In the genomic region with DNA sequence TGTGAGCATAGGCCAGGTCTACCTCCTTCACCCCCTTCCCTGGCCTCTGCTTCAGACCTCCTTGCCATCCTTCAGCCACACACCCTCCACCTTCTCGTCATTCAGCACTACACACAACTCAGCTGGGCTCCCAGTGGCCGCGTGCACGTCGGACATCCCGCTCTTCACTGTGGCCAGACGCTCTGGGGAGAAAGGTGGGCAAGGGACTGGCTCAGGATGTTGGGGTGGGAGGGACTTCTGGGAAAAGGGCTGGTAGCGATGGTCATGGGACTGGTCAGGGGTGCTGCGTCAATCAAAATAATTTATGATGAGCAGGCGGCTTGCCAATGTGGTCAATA, we compare ENCODE assay signal across 31 cellular contexts. TPM values are rescaled to one million over a fixed set of nuclear protein-coding genes. Genes with fewer than 3 reads are reported as not detected.
DNase-seq lines count a peak whose midpoint lies in the region; ATAC-seq, FAIRE-seq and TF ChIP-seq lines count a peak whose summit lies in the region.
"Had no signal": no experiment of that assay in that cellular context is flagged by ENCODE, and none has a peak within 500 bp of the region (broad histone marks: within the 10 kb centered on the region; RNA-seq: fewer than 3 reads in every experiment).

No MANE protein-coding gene starts in this region.

- H3K36me3 ChIP-seq in K562 (ENCODE audit: control insufficient read depth, insufficient read depth, low read length) (no peaks in the 10 kb centered on the region), H1 (ENCODE audit: control insufficient read depth in 2 of 4, insufficient read depth in 4 of 4, low read length in 3 of 4) (no peaks in the 10 kb centered on the region), adrenal gland (replicated peaks in 1 of 2) (no peaks in the 10 kb centered on the region), MG63 (no peaks in the 10 kb centered on the region)
- H3K36me3 ChIP-seq: BE2C, BLaER1 had no signal

- H4K20me1 ChIP-seq in K562 (replicated peaks; ENCODE audit: control insufficient read depth, insufficient read depth, low read length) (peaks cover 4% of the 10 kb centered on the region; the same call in 1 of the 2 replicates), H1 (replicated peaks in 1 of 2; ENCODE audit: control insufficient read depth in 1 of 2, insufficient read depth in 2 of 2, low read length in 2 of 2) (no peaks in the 10 kb centered on the region)
- H4K20me1 ChIP-seq: BLaER1 had no signal

- peak overlapping the region; percentile 69 for H4K8ac ChIP-seq in H1 (ENCODE audit: extremely low read depth, insufficient read depth, low read length)

- H2AFZ ChIP-seq in K562 (ENCODE audit: low read depth, low read length) (no peak overlapping the region), H1 (ENCODE audit: low read length) (no peak overlapping the region)

- H3K4me2 ChIP-seq in K562 (ENCODE audit: insufficient read depth, low read length), result no peak overlapping the region
- no peak overlapping the region for H3K4me2 ChIP-seq in H1 (ENCODE audit: insufficient read depth in 1 of 2, low read depth in 2 of 2, low read length in 2 of 2)
- H3K4me2 ChIP-seq: BLaER1 had no signal

- intact Hi-C loops in K562 (cut with micrococcal nuclease) (no loop called here), adrenal gland (cut with DNase I) (no loop called here)

- H3K27ac ChIP-seq in K562 (ENCODE audit: extremely low read depth, low read depth, low read length) (no peak overlapping the region), H1 (ENCODE audit: low read depth, low read length) (no peak overlapping the region), adrenal gland (no peak overlapping the region)
- H3K27ac ChIP-seq: BLaER1 had no signal

- H3K79me2 ChIP-seq in K562 (ENCODE audit: control insufficient read depth, insufficient read depth, low read length) (no peaks in the 10 kb centered on the region), H1 (ENCODE audit: control insufficient read depth in 1 of 2, insufficient read depth in 2 of 2, low read length in 2 of 2) (no peaks in the 10 kb centered on the region)

- H4K5ac ChIP-seq in H1 (ENCODE audit: insufficient read length, low read depth, low read length), result no peak overlapping the region

- 2% methylated on average over 10 of the region's 10 CpGs for WGBS in K562 (ENCODE audit: insufficient coverage, low coverage, missing lambda C conversion rate)
- 82% methylated on average over 8 of the region's 10 CpGs; no CpG with 5 or more reads in 1 of the 2 experiments for WGBS in H1 (ENCODE audit: extremely low coverage in 1 of 2, insufficient coverage in 1 of 2, insufficient read length in 1 of 2, insufficient replicate concordance in 2 of 2, low coverage in 1 of 2, low lambda C conversion rate in 2 of 2, missing lambda C conversion rate in 1 of 2), 2 experiments
- WGBS in adrenal gland, 4 donors, result 82 to 96% (median 89%) methylated on average over 10 of the region's 10 CpGs

- H3K4ac ChIP-seq in H1 (replicated peaks; ENCODE audit: insufficient read length, low read depth, low read length), result no peak overlapping the region

- no peak overlapping the region for H3K18ac ChIP-seq in H1 (ENCODE audit: extremely low read depth, low read length)

- H3K56ac ChIP-seq in H1 (replicated peaks; ENCODE audit: insufficient read length, low read depth, low read length), result no peak overlapping the region

- H2BK15ac ChIP-seq in H1 (ENCODE audit: low read length), result no peak overlapping the region

- peaks cover 13 to 79% of the 10 kb centered on the region in 2 experiments for H3K27me3 ChIP-seq in K562 (ENCODE audit: control insufficient read depth in 2 of 2, insufficient read depth in 2 of 2, low read length in 2 of 2)
- peaks cover 0 to 7% (median 0%) of the 10 kb centered on the region in 4 experiments; a peak in 2 of 7 replicates for H3K27me3 ChIP-seq in H1 (replicated peaks in 1 of 4; ENCODE audit: control insufficient read depth in 3 of 4, extremely low read depth in 1 of 4, insufficient read depth in 3 of 4, low read length in 3 of 4)
- no peaks in the 10 kb centered on the region for H3K27me3 ChIP-seq in adrenal gland
- no peaks in the 10 kb centered on the region for H3K27me3 ChIP-seq in MG63
- H3K27me3 ChIP-seq: BE2C, BLaER1 had no signal

- TF ChIP-seq POLR2A in K562 (conservative IDR thresholded peaks at IDR 0.05), result no peak
- no peak for TF ChIP-seq POLR2A in H1 (IDR thresholded peaks at IDR 0.05; ENCODE audit: control extremely low read depth in 1 of 2, low read depth in 2 of 2, low read length in 2 of 2)
- TF ChIP-seq POLR2A in adrenal gland (IDR thresholded peaks at IDR 0.05), result no peak

- H3K9me3 ChIP-seq in K562 (replicated peaks; ENCODE audit: control insufficient read depth, insufficient read depth, low read depth, low read length) (no peaks in the 10 kb centered on the region), H1 (ENCODE audit: insufficient read depth in 2 of 2, low read depth in 1 of 2, low read length in 1 of 2) (no peaks in the 10 kb centered on the region), adrenal gland (replicated peaks in 1 of 3) (no peaks in the 10 kb centered on the region), MG63 (no peaks in the 10 kb centered on the region)
- H3K9me3 ChIP-seq: BE2C, BLaER1 had no signal

- no peak overlapping the region for H3K9ac ChIP-seq in K562 (ENCODE audit: insufficient read depth in 1 of 2, low read depth in 2 of 2, low read length in 2 of 2)
- H3K9ac ChIP-seq in H1 (replicated peaks in 1 of 4; ENCODE audit: extremely low read depth in 1 of 4, low read depth in 3 of 4, low read length in 3 of 4), result no peak overlapping the region
- H3K9ac ChIP-seq: BLaER1 had no signal

- TF ChIP-seq CTCF in K562 (IDR thresholded peaks at IDR 0.05 in 2 of 3, conservative IDR thresholded peaks at IDR 0.05 in 1 of 3; ENCODE audit: insufficient read depth in 2 of 3, low read depth in 1 of 3, low read length in 3 of 3), result no peak
- TF ChIP-seq CTCF in H1 (IDR thresholded peaks at IDR 0.05; ENCODE audit: control extremely low read depth in 1 of 3, insufficient read depth in 1 of 3, low read depth in 1 of 3, low read length in 3 of 3), result no peak
- TF ChIP-seq CTCF in adrenal gland (IDR thresholded peaks at IDR 0.05), result no peak

- H3K79me1 ChIP-seq in H1 (ENCODE audit: low read depth, low read length), result no peaks in the 10 kb centered on the region

- H3K14ac ChIP-seq in H1 (ENCODE audit: insufficient read length), result no peak overlapping the region

- no peak overlapping the region for H2BK120ac ChIP-seq in H1 (replicated peaks; ENCODE audit: low read depth, low read length)

- H3K4me1 ChIP-seq in K562 (replicated peaks in 1 of 2; ENCODE audit: control insufficient read depth in 2 of 2, insufficient read depth in 2 of 2, low read length in 2 of 2) (no peaks in the 10 kb centered on the region), H1 (replicated peaks in 1 of 4; ENCODE audit: control insufficient read depth in 3 of 4, insufficient read depth in 4 of 4, low read length in 3 of 4) (no peaks in the 10 kb centered on the region), adrenal gland (replicated peaks in 1 of 2) (no peaks in the 10 kb centered on the region)
- H3K4me1 ChIP-seq: BE2C, BLaER1 had no signal

- ATAC-seq in K562, result no peak
- ATAC-seq: GM12878 had no signal

- H3K23ac ChIP-seq in H1 (ENCODE audit: insufficient read length), result no peak overlapping the region

- BruUV-seq in K562 (replicated peaks; lab: Mats Ljungman, UMichigan), result no TSS peak

- no peak overlapping the region for H2BK20ac ChIP-seq in H1 (ENCODE audit: low read length)

- H2BK12ac ChIP-seq in H1 (ENCODE audit: low read depth, low read length), result no peak overlapping the region

- CTCF ChIA-PET in K562 (lab: Yijun Ruan, JAX; ENCODE audit: low intra/inter-chr PET ratio), result no interaction called here
- CTCF ChIA-PET in H1 (lab: Charles Lee; ENCODE audit: partially characterized antibody), result interaction anchor here (0.9 to 2.7 kb wide), 5 partner anchors 7 to 17 kb away, joined by 3 to 15 read pairs (median 4); partner anchors contain the start of gene IGSF22

- H3K23me2 ChIP-seq in H1 (ENCODE audit: low read depth, low read length), result peaks cover 2% of the 10 kb centered on the region; the same call in 1 of the 2 replicates

- H4K91ac ChIP-seq in H1 (replicated peaks; ENCODE audit: insufficient read length, low read length), result no peak overlapping the region

- in situ Hi-C loops in K562 (cut with MboI), result no loop called here

- TF ChIP-seq RAD21 in K562 (CRISPR knock-in tag; conservative IDR thresholded peaks at IDR 0.05 in 1 of 2, IDR thresholded peaks at IDR 0.05 in 1 of 2) (no peak), H1 (IDR thresholded peaks at IDR 0.05 in 1 of 2, conservative IDR thresholded peaks at IDR 0.05 in 1 of 2; ENCODE audit: low read depth in 2 of 2, low read length in 2 of 2) (no peak)

- POLR2A ChIA-PET in K562 (lab: Yijun Ruan, JAX), result no interaction called here
- POLR2A ChIA-PET in H1 (lab: Charles Lee; ENCODE audit: partially characterized antibody), result no interaction called here

- peaks cover 3% of the 10 kb centered on the region for H3K9me1 ChIP-seq in K562 (ENCODE audit: control insufficient read depth, insufficient read depth, low read length)

- no peak overlapping the region for H2AK5ac ChIP-seq in H1 (ENCODE audit: low read depth, low read length)

- DNase-seq in K562 (ENCODE audit: extremely low read depth in 1 of 4, low spot score in 3 of 4) (no peak), H1 (ENCODE audit: low read depth in 1 of 2, low spot score in 2 of 2) (no peak), NCI-H1105 treated with DMSO at 0.1 percent for 48 hours (lab: John Stamatoyannopoulos, UW) (no peak), adrenal gland (no peak), MG63 (no peak)
- DNase-seq: 8988T; ACHN; BE2C; C1 segment of cervical spinal cord; CD4-positive, alpha-beta memory T cell; CD4-positive, CD25-positive, alpha-beta regulatory T cell; CD8-positive, alpha-beta memory T cell; COR-L47; DMS 273 treated with DMSO at 0.1 percent for 48 hours; DMS153; DMS53; DMS79; DND-41; EL; GDM1 had no signal

- TF ChIP-seq EP300 in K562 (IDR thresholded peaks at IDR 0.05; ENCODE audit: low read length) (no peak), H1 (IDR thresholded peaks at IDR 0.05; ENCODE audit: borderline replicate concordance in 1 of 2, low read depth in 2 of 2, low read length in 2 of 2) (no peak)

- no peak overlapping the region for H2BK5ac ChIP-seq in H1 (ENCODE audit: low read depth, low read length)

- no peak overlapping the region for H3K4me3 ChIP-seq in K562
- H3K4me3 ChIP-seq in H1 (ENCODE audit: extremely low read depth in 1 of 4, insufficient read depth in 2 of 4, low read depth in 3 of 4, low read length in 4 of 4), result no peak overlapping the region
- H3K4me3 ChIP-seq in adrenal gland, result no peak overlapping the region
- H3K4me3 ChIP-seq in MG63, result no peak overlapping the region
- H3K4me3 ChIP-seq: BLaER1, GM12878 had no signal

- FAIRE-seq in K562 (lab: Jason Lieb, UNC) (no peak), H1 (lab: Jason Lieb, UNC) (no peak)
- FAIRE-seq: A204.1, GM12878, GM12892, GM18507, GM19239 had no signal

RNA-seq across cellular contexts. Expression of gene IGSF22, which starts 11.6 kb away (rescaled TPM):
- total RNA-seq in K562 (2011; cell fraction: chromatin; rRNA removed; ENCODE audit: low replicate concordance), result not detected in 2 replicates
- total RNA-seq in K562 (2011; cell fraction: nucleolus; rRNA removed), result not detected in 2 replicates
- total RNA-seq in K562 (2011; cell fraction: nucleoplasm; rRNA removed), result not detected in 2 replicates
- total RNA-seq in K562 (2014; rRNA removed) (not detected in 2 replicates), K562 (2014; rRNA removed; fragmentation: Illumina TruSeq; extraction: Trizol) (not detected in 2 replicates), K562 (2015; rRNA removed; fragmentation: Illumina TruSeq; extraction: Trizol) (not detected in 2 replicates), K562 (2021) (not detected in 2 replicates), adrenal gland (1 to 10 TPM in 3 of 8 donors, under 1 TPM in 2, not detected in 3; 0.10 to 2.0 (median 1.1) TPM)
- polyA plus RNA-seq in K562 (2011; rRNA removed) (not detected in 2 replicates), K562 (2014; fragmentation: Illumina TruSeq; extraction: Trizol) (not detected in 2 replicates), K562 (2014; fragmentation: Nextera tagmentation; extraction: Ambion mirVana) (not detected), K562 (2014; rRNA removed) (not detected in 2 replicates), H1 (2011; rRNA removed) (0.06 and 0.14 TPM in 2 replicates), adrenal gland (under 1 TPM; 0.27 to 0.97 (median 0.44) TPM)
- not detected in 2 replicates for polyA plus RNA-seq in K562 (2011; cell fraction: cytosol; rRNA removed)
- polyA plus RNA-seq in K562 (2011; cell fraction: nucleus; rRNA removed), result not detected in 2 replicates
- 0.33 TPM in 1 of 2 replicates, not detected in the other for polyA plus RNA-seq in K562 (2012)
- not detected in 2 replicates for polyA minus RNA-seq in K562 (2011; rRNA and poly(A)+ RNA removed)
- not detected in 2 replicates for polyA minus RNA-seq in K562 (2011; cell fraction: cytosol; rRNA and poly(A)+ RNA removed)
- polyA minus RNA-seq in K562 (2011; cell fraction: nucleus; rRNA and poly(A)+ RNA removed), result not detected in 2 replicates
- total RNA-seq in H1 (2021; fragmentation: NEBNext Ultra II Directional; extraction: Animal tissue kit (Norgen Biotek cat#: 25700)), result not detected in 2 replicates
- polyA plus RNA-seq in H1 (2011; cell fraction: cytosol; rRNA removed), result 0.09 TPM
- polyA plus RNA-seq in H1 (2011; cell fraction: nucleus; rRNA removed), result 0.24 TPM
- 0.05 to 0.61 TPM (median 0.11 TPM) in 3 of 4 replicates, not detected in the other for polyA plus RNA-seq in H1 (2012, experiment 1 of 2)
- 0.34 TPM for polyA plus RNA-seq in H1 (2012, experiment 2 of 2)
- polyA plus RNA-seq in H1 (2013, experiment 1 of 2), result 0.04 TPM
- polyA plus RNA-seq in H1 (2013, experiment 2 of 2), result 0.02 TPM
- polyA minus RNA-seq in H1 (2011; rRNA and poly(A)+ RNA removed), result 0.03 and 0.07 TPM in 2 replicates
- not detected for polyA minus RNA-seq in H1 (2011; cell fraction: cytosol; rRNA and poly(A)+ RNA removed)
- 1.1 TPM for polyA minus RNA-seq in H1 (2011; cell fraction: nucleus; rRNA and poly(A)+ RNA removed)
- not detected in 2 replicates for total RNA-seq in MG63 (2014; rRNA removed; shearing (Covaris generic); ENCODE audit: low replicate concordance)
- total RNA-seq: A673, Daoy, G401, GM12878 had no signal
- polyA plus RNA-seq: AG04450, CD14-positive monocyte had no signal

RNA-seq across cellular contexts. Expression of gene TMEM86A, which starts 15.8 kb away (rescaled TPM):
- total RNA-seq in K562 (2011; cell fraction: chromatin; rRNA removed; ENCODE audit: low replicate concordance), result 1.1 and 2.2 TPM in 2 replicates
- 2.1 and 3.0 TPM in 2 replicates for total RNA-seq in K562 (2011; cell fraction: nucleolus; rRNA removed)
- total RNA-seq in K562 (2011; cell fraction: nucleoplasm; rRNA removed), result 2.1 and 2.3 TPM in 2 replicates
- total RNA-seq in K562 (2014; rRNA removed) (0.45 and 1.0 TPM in 2 replicates), K562 (2014; rRNA removed; fragmentation: Illumina TruSeq; extraction: Trizol) (0.22 and 0.25 TPM in 2 replicates), K562 (2015; rRNA removed; fragmentation: Illumina TruSeq; extraction: Trizol) (0.11 and 0.22 TPM in 2 replicates), K562 (2021) (0.74 and 1.3 TPM in 2 replicates), adrenal gland (10 to 100 TPM in 2 of 8 donors, 1 to 10 TPM in 6; 3.7 to 15.8 (median 8.8) TPM)
- polyA plus RNA-seq in K562 (2011; rRNA removed) (0.27 and 0.52 TPM in 2 replicates), K562 (2014; fragmentation: Illumina TruSeq; extraction: Trizol) (0.39 and 0.78 TPM in 2 replicates), K562 (2014; fragmentation: Nextera tagmentation; extraction: Ambion mirVana) (not detected), K562 (2014; rRNA removed) (0.27 and 0.40 TPM in 2 replicates), H1 (2011; rRNA removed) (1.5 and 2.4 TPM in 2 replicates), adrenal gland (1 to 10 TPM; 1.8 to 3.2 (median 3.2) TPM)
- 0.16 and 1.2 TPM in 2 replicates for polyA plus RNA-seq in K562 (2011; cell fraction: cytosol; rRNA removed)
- polyA plus RNA-seq in K562 (2011; cell fraction: nucleus; rRNA removed), result 0.51 and 1.3 TPM in 2 replicates
- polyA plus RNA-seq in K562 (2012), result 0.57 and 1.2 TPM in 2 replicates
- polyA minus RNA-seq in K562 (2011; rRNA and poly(A)+ RNA removed), result 0.60 and 0.88 TPM in 2 replicates
- not detected in 2 replicates for polyA minus RNA-seq in K562 (2011; cell fraction: cytosol; rRNA and poly(A)+ RNA removed)
- polyA minus RNA-seq in K562 (2011; cell fraction: nucleus; rRNA and poly(A)+ RNA removed), result 1.6 and 3.4 TPM in 2 replicates
- total RNA-seq in H1 (2021; fragmentation: NEBNext Ultra II Directional; extraction: Animal tissue kit (Norgen Biotek cat#: 25700)), result 1.7 and 2.0 TPM in 2 replicates
- 2.1 TPM for polyA plus RNA-seq in H1 (2011; cell fraction: cytosol; rRNA removed)
- polyA plus RNA-seq in H1 (2011; cell fraction: nucleus; rRNA removed), result 5.1 TPM
- 1.4 to 2.6 TPM (median 1.7 TPM) in 4 replicates for polyA plus RNA-seq in H1 (2012, experiment 1 of 2)
- 1.8 TPM for polyA plus RNA-seq in H1 (2012, experiment 2 of 2)
- polyA plus RNA-seq in H1 (2013, experiment 1 of 2), result 1.4 TPM
- polyA plus RNA-seq in H1 (2013, experiment 2 of 2), result 1.6 TPM
- polyA minus RNA-seq in H1 (2011; rRNA and poly(A)+ RNA removed), result 1.8 and 4.3 TPM in 2 replicates
- 1.0 TPM for polyA minus RNA-seq in H1 (2011; cell fraction: cytosol; rRNA and poly(A)+ RNA removed)
- 7.3 TPM for polyA minus RNA-seq in H1 (2011; cell fraction: nucleus; rRNA and poly(A)+ RNA removed)
- total RNA-seq in MG63 (2014; rRNA removed; shearing (Covaris generic); ENCODE audit: low replicate concordance), result 0.05 and 0.40 TPM in 2 replicates
